ENCODE assay signal across 22 cellular contexts in genomic region chr22:38964306-38964705, GRCh38. TPM values are rescaled to one million over a fixed set of nuclear protein-coding genes. Genes with fewer than 3 reads are reported as not detected.
"Had no signal": no experiment of that assay in that cellular context is flagged by ENCODE, and none has a peak within 500 bp of the region (broad histone marks: within the 10 kb centered on the region; RNA-seq: fewer than 3 reads in every experiment).

No MANE protein-coding gene starts in this region.

- H3K27me3 ChIP-seq: gastroesophageal sphincter, ovary, tibial nerve, uterus had no signal

- H3K9me3 ChIP-seq: esophagus squamous epithelium, gastroesophageal sphincter, ovary, prostate gland, tibial nerve, uterus had no signal

- H3K36me3 Mint-ChIP-seq: activated naive CD4-positive, alpha-beta T cell treated with anti-CD3 and anti-CD28 coated beads, Interleukin-2, amount 50 U/mL, for 72 hours; brain; naive B cell had no signal

- H3K4me3 ChIP-seq: esophagus squamous epithelium, gastroesophageal sphincter, ovary, prostate gland, tibial nerve, uterus had no signal

- H3K4me1 ChIP-seq: gastroesophageal sphincter, prostate gland, tibial nerve, uterus had no signal

- H3K36me3 ChIP-seq: esophagus squamous epithelium, gastroesophageal sphincter, ovary, prostate gland, tibial nerve, uterus had no signal

- H3K4me3 Mint-ChIP-seq: activated CD4-positive, alpha-beta T cell treated with anti-CD3 and anti-CD28 coated beads, Interleukin-2, amount 10 ng/mL, durations not matched to agents 7 days and 5 days; activated CD8-positive, alpha-beta T cell treated with anti-CD3 and anti-CD28 coated beads for 36 hours; activated T-helper 1 cell treated with anti-CD3 and anti-CD28 coated beads, Interleukin-12 subunit alpha, Interleukin-12 subunit beta, Interleukin-2, Interleukin-4 antibody, amounts not matched to agents 30 ng/mL and 10 ng/mL and 1 ng/mL, durations not matched to agents 14 hours and 24 hours and 36 hours; naive B cell; neural crest cell; stimulated activated naive CD8-positive, alpha-beta T cell treated with anti-CD3 and anti-CD28 coated beads, Interleukin-15, Interleukin-2, amounts not matched to agents 100 ng/mL and 50 ng/mL, for 24 hours had no signal

- H3K9me3 Mint-ChIP-seq: activated CD4-positive, alpha-beta T cell treated with anti-CD3 and anti-CD28 coated beads, Interleukin-2, amount 10 ng/mL, durations not matched to agents 7 days and 5 days; activated CD8-positive, alpha-beta T cell treated with anti-CD3 and anti-CD28 coated beads for 36 hours; activated naive CD4-positive, alpha-beta T cell treated with anti-CD3 and anti-CD28 coated beads, Interleukin-2, amount 50 U/mL, for 72 hours; activated T-helper 1 cell treated with anti-CD3 and anti-CD28 coated beads, Interleukin-12 subunit alpha, Interleukin-12 subunit beta, Interleukin-2, Interleukin-4 antibody, amounts not matched to agents 30 ng/mL and 10 ng/mL and 1 ng/mL, durations not matched to agents 14 hours and 24 hours and 36 hours; brain; naive B cell; neural crest cell; stimulated activated naive CD8-positive, alpha-beta T cell treated with anti-CD3 and anti-CD28 coated beads, Interleukin-15, Interleukin-2, amounts not matched to agents 100 ng/mL and 50 ng/mL, for 24 hours had no signal

- DNase-seq: activated CD4-positive, alpha-beta T cell treated with anti-CD3 and anti-CD28 coated beads, Interleukin-2, amount 10 ng/mL, durations not matched to agents 7 days and 5 days; activated CD8-positive, alpha-beta T cell treated with anti-CD3 and anti-CD28 coated beads for 36 hours; caudate nucleus; esophagus squamous epithelium; head of caudate nucleus; mesenchymal stem cell; naive B cell; ovary; stimulated activated CD4-positive, alpha-beta T cell treated with anti-CD3 and anti-CD28 coated beads, Interleukin-4, amount 100 ng/mL, for 1 hour; uterus had no signal

- H3K27ac Mint-ChIP-seq: activated CD4-positive, alpha-beta T cell treated with anti-CD3 and anti-CD28 coated beads, Interleukin-2, amount 10 ng/mL, durations not matched to agents 7 days and 5 days; activated CD8-positive, alpha-beta T cell treated with anti-CD3 and anti-CD28 coated beads for 36 hours; naive B cell; stimulated activated naive CD8-positive, alpha-beta T cell treated with anti-CD3 and anti-CD28 coated beads, Interleukin-15, Interleukin-2, amounts not matched to agents 100 ng/mL and 50 ng/mL, for 24 hours had no signal

- ATAC-seq: gastroesophageal sphincter had no signal

- FAIRE-seq: islet of Langerhans had no signal

- H3K27ac ChIP-seq: gastroesophageal sphincter, ovary, prostate gland, tibial nerve, uterus, VCaP had no signal

- H3K4me1 Mint-ChIP-seq: neural crest cell had no signal

RNA-seq across cellular contexts. Expression of gene APOBEC3A, which starts 6.9 kb away (rescaled TPM):
- total RNA-seq: activated CD4-positive, alpha-beta T cell treated with anti-CD3 and anti-CD28 coated beads, Interleukin-2, amount 10 ng/mL, durations not matched to agents 7 days and 5 days; activated CD8-positive, alpha-beta T cell treated with anti-CD3 and anti-CD28 coated beads for 36 hours; activated naive CD4-positive, alpha-beta T cell treated with anti-CD3 and anti-CD28 coated beads, Interleukin-2, amount 50 U/mL, for 72 hours; activated T-helper 1 cell treated with anti-CD3 and anti-CD28 coated beads, Interleukin-12 subunit alpha, Interleukin-12 subunit beta, Interleukin-2, Interleukin-4 antibody, amounts not matched to agents 30 ng/mL and 10 ng/mL and 1 ng/mL, durations not matched to agents 14 hours and 24 hours and 36 hours; dermis microvascular lymphatic vessel endothelial cell; neural crest cell; T-helper 2 cell treated with Interferon-gamma antibody and Interleukin-4, amounts not matched to agents 100 ng/mL and 5 ng/mL, for 36 hours; uterus had no signal

RNA-seq across cellular contexts. Expression of gene APOBEC3B, which starts 17.8 kb away (rescaled TPM):
- total RNA-seq: gastroesophageal sphincter had no signal
